ENCODE assay signal across 8 cellular contexts in the genomic region with DNA sequence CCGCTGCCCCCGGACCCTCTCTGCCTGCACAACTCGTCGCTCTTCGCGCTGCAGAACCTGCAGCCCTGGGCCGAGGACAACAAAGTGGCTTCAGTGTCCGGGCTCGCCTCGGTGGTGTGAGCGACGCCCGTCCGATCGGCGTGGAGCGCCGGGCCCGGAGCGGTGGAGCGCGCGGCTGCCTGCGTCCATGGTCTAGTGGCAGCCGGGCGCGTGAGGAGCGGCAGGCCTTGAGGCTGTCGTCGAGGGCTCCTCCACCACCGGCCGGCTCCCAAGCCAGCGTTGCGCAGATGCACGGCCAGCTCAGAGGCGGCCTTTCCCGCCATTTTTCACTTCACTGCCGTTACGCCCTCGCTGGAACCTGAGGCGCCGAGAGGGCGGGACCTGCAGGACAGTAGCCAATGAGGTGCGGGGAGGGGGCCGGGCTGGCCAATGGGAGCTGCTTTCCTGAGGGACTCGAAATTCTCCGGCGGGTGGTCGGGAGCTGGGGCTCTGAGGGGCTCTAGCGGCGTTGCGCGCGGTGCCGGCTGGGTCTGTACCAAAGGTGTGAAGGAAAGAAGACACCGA. TPM values are rescaled to one million over a fixed set of nuclear protein-coding genes. Genes with fewer than 3 reads are reported as not detected.
DNase-seq lines count a peak whose midpoint lies in the region; ATAC-seq and TF ChIP-seq lines count a peak whose summit lies in the region.

No MANE protein-coding gene starts in this region.

- peaks cover 35% of the 10 kb centered on the region for H3K27me3 ChIP-seq in CD4-positive, alpha-beta memory T cell (ENCODE audit: insufficient read depth, low read length)
- H3K27me3 ChIP-seq in neutrophil (peaks cover 100% of the 10 kb centered on the region), testis (no peaks in the 10 kb centered on the region), uterus (peaks cover 34 to 49% of the 10 kb centered on the region in 2 donors)

- H3K36me3 ChIP-seq in CD4-positive, alpha-beta memory T cell (ENCODE audit: insufficient read depth, low read length): no peaks in the 10 kb centered on the region
- no peaks in the 10 kb centered on the region for H3K36me3 ChIP-seq in neutrophil
- H3K36me3 ChIP-seq in testis (ENCODE audit: low read depth, missing control alignments): no peaks in the 10 kb centered on the region
- H3K36me3 ChIP-seq in uterus: no peaks in the 10 kb centered on the region

- peaks cover 0 to 4% (median 0%) of the 10 kb centered on the region in 8 donors for H3K9me3 Mint-ChIP-seq in CD4-positive, alpha-beta memory T cell
- no peaks in the 10 kb centered on the region for H3K9me3 Mint-ChIP-seq in activated T-cell treated with anti-CD3 and anti-CD28 coated beads, Interleukin-2, amount 50 U/mL, for 24 hours

- POLR2A ChIA-PET in CD4-positive, alpha-beta memory T cell (lab: Charles Lee; ENCODE audit: partially characterized antibody): interaction anchor here (0.6 to 2.7 kb wide), 11 partner anchors 9 to 58 kb away, joined by 3 to 20 read pairs (median 4); partner anchors contain the start of genes AUP1, DQX1, HTRA2 and LBX2

- intact Hi-C loops in CD4-positive, alpha-beta memory T cell (cut with micrococcal nuclease): no loop called here
- intact Hi-C loops in testis (cut with DNase I; ENCODE audit: low total_unique reads) (no loop called here), uterus (cut with DNase I; ENCODE audit: low total_unique reads) (no loop called here)

- CTCF ChIA-PET in CD4-positive, alpha-beta memory T cell (lab: Charles Lee; ENCODE audit: partially characterized antibody): interaction anchor here (2.6 kb wide), 1 partner anchor 33 kb away, joined by 8 read pairs; the partner anchor contains the start of genes CCDC142 and TTC31

- 2% methylated on average over 27 to 51 of the region's 56 CpGs for WGBS in testis, 2 donors

- peak; percentile 71 to 76 (median 73) for DNase-seq in CD4-positive, alpha-beta memory T cell
- DNase-seq in activated T-cell treated with anti-CD3 and anti-CD28 coated beads, Interleukin-2, amount 50 U/mL, for 24 hours: peak; percentile 87
- DNase-seq in foreskin fibroblast (peak; percentile 33 to 69), testis (peak; percentile 89), uterus (no peak)

- ATAC-seq in HG03139 (IDR thresholded peaks at IDR 0.05; ENCODE audit: unreplicated experiment): peak; percentile 63
- ATAC-seq in GM18867 (IDR thresholded peaks at IDR 0.05; ENCODE audit: unreplicated experiment): no peak

- TF ChIP-seq POLR2A in testis (IDR thresholded peaks at IDR 0.05) (no peak), uterus (IDR thresholded peaks at IDR 0.05) (no peak)

- peak overlapping the region; percentile 71 to 87 (median 83) for H3K4me3 Mint-ChIP-seq in CD4-positive, alpha-beta memory T cell
- H3K4me3 Mint-ChIP-seq in activated T-cell treated with anti-CD3 and anti-CD28 coated beads, Interleukin-2, amount 50 U/mL, for 24 hours: peak overlapping the region; percentile 48

- H3K36me3 Mint-ChIP-seq in CD4-positive, alpha-beta memory T cell: no peaks in the 10 kb centered on the region
- H3K36me3 Mint-ChIP-seq in activated T-cell treated with anti-CD3 and anti-CD28 coated beads, Interleukin-2, amount 50 U/mL, for 24 hours (ENCODE audit: low read depth): no peaks in the 10 kb centered on the region

- H3K27ac Mint-ChIP-seq in CD4-positive, alpha-beta memory T cell: no peak overlapping the region
- H3K27ac Mint-ChIP-seq in activated T-cell treated with anti-CD3 and anti-CD28 coated beads, Interleukin-2, amount 50 U/mL, for 24 hours: no peak overlapping the region

- H3K4me1 Mint-ChIP-seq in CD4-positive, alpha-beta memory T cell: peaks cover 6 to 36% (median 18%) of the 10 kb centered on the region in 4 donors
- peaks cover 26% of the 10 kb centered on the region for H3K4me1 Mint-ChIP-seq in activated T-cell treated with anti-CD3 and anti-CD28 coated beads, Interleukin-2, amount 50 U/mL, for 24 hours (ENCODE audit: low read depth)

- H3K9me3 ChIP-seq in CD4-positive, alpha-beta memory T cell (ENCODE audit: control insufficient read depth in 1 of 2, low read length in 2 of 2): no peaks in the 10 kb centered on the region
- H3K9me3 ChIP-seq in neutrophil (no peaks in the 10 kb centered on the region), testis (no peaks in the 10 kb centered on the region), uterus (no peaks in the 10 kb centered on the region)

- TF ChIP-seq CTCF in foreskin fibroblast (IDR thresholded peaks at IDR 0.05; ENCODE audit: low read depth, low read length): no peak
- no peak for TF ChIP-seq CTCF in neutrophil (IDR thresholded peaks at IDR 0.05)
- TF ChIP-seq CTCF in testis (IDR thresholded peaks at IDR 0.05): no peak
- no peak for TF ChIP-seq CTCF in uterus (IDR thresholded peaks at IDR 0.05)

- H3K4me3 ChIP-seq in CD4-positive, alpha-beta memory T cell (ENCODE audit: low read length in 2 of 2): peak overlapping the region in 1 of 2 donors; percentile 53
- H3K4me3 ChIP-seq in foreskin fibroblast (ENCODE audit: low read depth in 1 of 2, low read length in 2 of 2): no peak overlapping the region
- H3K4me3 ChIP-seq in neutrophil (ENCODE audit: low read depth in 1 of 2, low read length in 1 of 2): peak overlapping the region; percentile 54 to 66
- H3K4me3 ChIP-seq in testis: peak overlapping the region; percentile 51 to 60
- H3K4me3 ChIP-seq in uterus: peak overlapping the region in 1 of 2 donors; percentile 7

- H3K4me1 ChIP-seq in CD4-positive, alpha-beta memory T cell (ENCODE audit: insufficient read depth, low read length): peaks cover 35% of the 10 kb centered on the region
- H3K4me1 ChIP-seq in neutrophil (ENCODE audit: control insufficient read depth in 1 of 2, insufficient read depth in 1 of 2, low read depth in 1 of 2, low read length in 1 of 2) (peaks cover 29 to 32% of the 10 kb centered on the region in 2 experiments), testis (peaks cover 5% of the 10 kb centered on the region), uterus (peaks cover 0 to 12% of the 10 kb centered on the region in 2 donors)

- H3K27me3 Mint-ChIP-seq in CD4-positive, alpha-beta memory T cell: peaks cover 40 to 53% of the 10 kb centered on the region in 2 donors
- peaks cover 86% of the 10 kb centered on the region for H3K27me3 Mint-ChIP-seq in activated T-cell treated with anti-CD3 and anti-CD28 coated beads, Interleukin-2, amount 50 U/mL, for 24 hours

- H3K27ac ChIP-seq in CD4-positive, alpha-beta memory T cell (ENCODE audit: low read depth, low read length): no peak overlapping the region
- H3K27ac ChIP-seq in neutrophil (no peak overlapping the region), testis (peak overlapping the region in 1 of 2 donors; percentile 24), uterus (no peak overlapping the region)

RNA-seq across cellular contexts. Expression of gene TLX2, which starts 1.9 kb away (rescaled TPM):
- total RNA-seq in CD4-positive, alpha-beta memory T cell: under 1 TPM; 0.52 to 0.53 TPM
- polyA plus RNA-seq in CD4-positive, alpha-beta memory T cell: under 1 TPM; 0.14 to 0.33 TPM
- total RNA-seq in testis: 1 to 10 TPM; 1.3 to 4.5 TPM
- polyA plus RNA-seq in testis (ENCODE audit: insufficient read depth, low read depth, low replicate concordance): 1.1 TPM
- under 1 TPM in 1 of 4 donors, not detected in 3; 0.55 TPM for total RNA-seq in uterus

RNA-seq across cellular contexts. Expression of gene PCGF1, which starts 8.7 kb away (rescaled TPM):
- total RNA-seq in CD4-positive, alpha-beta memory T cell: 10 to 100 TPM; 31.1 to 42.2 TPM
- polyA plus RNA-seq in CD4-positive, alpha-beta memory T cell: 10 to 100 TPM; 10.4 to 16.7 TPM
- total RNA-seq in testis (10 to 100 TPM; 17.0 to 20.1 TPM), uterus (10 to 100 TPM in 2 of 4 donors, 1 to 10 TPM in 2; 2.9 to 11.3 (median 9.7) TPM)
- polyA plus RNA-seq in testis (ENCODE audit: insufficient read depth, low read depth, low replicate concordance): 25.3 TPM

RNA-seq across cellular contexts. Expression of gene DQX1, which starts 9.9 kb away (rescaled TPM):
- total RNA-seq in CD4-positive, alpha-beta memory T cell: under 1 TPM; 0.35 to 0.44 TPM
- not detected for polyA plus RNA-seq in CD4-positive, alpha-beta memory T cell
- total RNA-seq in testis (under 1 TPM in 1 of 2 donors, not detected in 1; 0.43 TPM), uterus (not detected)
- 0.86 TPM for polyA plus RNA-seq in testis (ENCODE audit: insufficient read depth, low read depth, low replicate concordance)

RNA-seq across cellular contexts. Expression of gene AUP1, which starts 13.4 kb away (rescaled TPM):
- 100 to 1,000 TPM; 153 to 158 TPM for total RNA-seq in CD4-positive, alpha-beta memory T cell
- polyA plus RNA-seq in CD4-positive, alpha-beta memory T cell: 100 to 1,000 TPM in 1 of 2 donors, 10 to 100 TPM in 1; 91.3 to 123 TPM
- total RNA-seq in testis (100 to 1,000 TPM; 141 to 169 TPM), uterus (10 to 100 TPM; 62.8 to 87.0 (median 70.7) TPM)
- 107 TPM for polyA plus RNA-seq in testis (ENCODE audit: insufficient read depth, low read depth, low replicate concordance)

RNA-seq across cellular contexts. Expression of gene HTRA2, which starts 13.6 kb away (rescaled TPM):
- total RNA-seq in CD4-positive, alpha-beta memory T cell: 10 to 100 TPM; 39.8 to 41.1 TPM
- 10 to 100 TPM; 22.0 to 25.7 TPM for polyA plus RNA-seq in CD4-positive, alpha-beta memory T cell
- total RNA-seq in testis (10 to 100 TPM; 36.5 to 46.8 TPM), uterus (10 to 100 TPM; 13.1 to 40.1 (median 33.9) TPM)
- 45.8 TPM for polyA plus RNA-seq in testis (ENCODE audit: insufficient read depth, low read depth, low replicate concordance)

Comparison
In these comparisons a context has a peak if more than half of its experiments do, and no peak if none do; other contexts are left out.
1. DNase-seq: peak in CD4-positive, alpha-beta memory T cell (5 of 5), activated T-cell treated with anti-CD3 and anti-CD28 coated beads, Interleukin-2, amount 50 U/mL, for 24 hours (single experiment), foreskin fibroblast (2 of 2) and testis (single experiment); none in uterus (0 of 2).
2. H3K4me3 ChIP-seq: peak in neutrophil (2 of 2) and testis (2 of 2); none in foreskin fibroblast (0 of 2).